ENCODE assay signal across 23 cellular contexts in the genomic region with DNA sequence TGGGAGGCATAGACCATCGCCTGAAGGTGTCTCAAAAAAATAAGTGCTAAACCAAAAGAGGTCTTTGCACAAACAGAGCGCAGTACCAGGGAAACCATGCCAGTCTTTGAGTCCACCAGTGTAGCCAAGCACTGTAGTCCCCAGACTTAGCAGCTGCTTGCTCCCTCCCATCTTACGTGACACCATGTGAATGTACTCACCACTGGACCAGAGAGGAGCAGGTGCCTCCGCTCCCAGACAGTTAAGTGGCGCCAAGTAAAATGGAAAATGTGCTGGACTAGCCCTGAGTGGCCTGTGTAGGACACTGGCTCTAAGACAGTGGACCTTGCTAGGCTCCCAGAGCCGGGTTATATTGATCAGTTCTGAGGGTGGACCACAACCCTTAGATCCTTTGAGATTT. TPM values are rescaled to one million over a fixed set of nuclear protein-coding genes. Genes with fewer than 3 reads are reported as not detected.
"Had no signal": no experiment of that assay in that cellular context is flagged by ENCODE, and none has a peak within 500 bp of the region (broad histone marks: within the 10 kb centered on the region; RNA-seq: fewer than 3 reads in every experiment).

No MANE protein-coding gene starts in this region.

- DNase-seq: activated CD4-positive, alpha-beta T cell treated with anti-CD3 and anti-CD28 coated beads, Interleukin-2, amount 50 U/mL, for 1 hour; activated CD4-positive, CD25-positive, alpha-beta regulatory T cell treated with anti-CD3 and anti-CD28 coated beads, Interleukin-2, amount 50 U/mL, for 72 hours; activated naive CD4-positive, alpha-beta T cell treated with anti-CD3 and anti-CD28 coated beads, Interleukin-2, amount 10 ng/mL, durations not matched to agents 7 days and 5 days; activated T-cell treated with anti-CD3 and anti-CD28 coated beads, Interleukin-2, amount 50 U/mL, for 1 hour; amygdala; effector memory CD8-positive, alpha-beta T cell; foreskin melanocyte; immature natural killer cell; kidney glomerular epithelial cell; left ventricle myocardium inferior; nucleus accumbens; right lobe of liver; small intestine; T-helper 1 cell; thyroid gland; WERI-Rb-1 had no signal

- H3K27ac ChIP-seq: cardiac muscle cell, hepatocyte, left ventricle myocardium inferior, right lobe of liver, thyroid gland, WERI-Rb-1 had no signal

- ATAC-seq: effector memory CD8-positive, alpha-beta T cell; esophagus mucosa; right lobe of liver had no signal

RNA-seq across cellular contexts. Expression of a gene that starts 55.7 kb away (rescaled TPM):
- total RNA-seq: activated T-helper 2 cell treated with anti-CD3 and anti-CD28 coated beads, Interferon-gamma antibody, Interleukin-2, Interleukin-4, amounts not matched to agents 10 μg/mL and 5 μg/mL and 100 μg/mL, durations not matched to agents 14 hours and 24 hours and 36 hours; endothelial cell of umbilical vein; left ventricle myocardium inferior; lung microvascular endothelial cell; mesothelial cell of epicardium had no signal
- polyA plus RNA-seq: immature natural killer cell had no signal
